1 cellular context compared by ENCODE assay signal in genomic region chr1:66711420-66711819, GRCh38.
TF ChIP-seq lines count a peak whose summit lies in the region.

No MANE protein-coding gene starts in this region.

TF ChIP-seq in K562, 482 proteins besides CTCF, POLR2A, EP300 and RAD21 (continued from another document):
- TF ChIP-seq GTF3C2 (IDR thresholded peaks at IDR 0.05; ENCODE audit: borderline replicate concordance, extremely low read depth, insufficient read length) (no peak), NFE2 (IDR thresholded peaks at IDR 0.05; ENCODE audit: low read depth) (no peak), ARID3B (CRISPR knock-in tag; IDR thresholded peaks at IDR 0.05; ENCODE audit: borderline replicate concordance) (no peak), MTA2 (IDR thresholded peaks at IDR 0.05; ENCODE audit: low read depth) (no peak), PHF20 (IDR thresholded peaks at IDR 0.05; ENCODE audit: partially characterized antibody) (no peak), SNAPC5 (CRISPR knock-in tag; IDR thresholded peaks at IDR 0.05) (no peak), MYC (IDR thresholded peaks at IDR 0.05; ENCODE audit: low read depth, low read length) (no peak), MYC (CRISPR knock-in tag; IDR thresholded peaks at IDR 0.05; ENCODE audit: borderline replicate concordance, low read depth) (no peak), SMARCC2 (IDR thresholded peaks at IDR 0.05; ENCODE audit: low read depth) (no peak), NFATC3 (IDR thresholded peaks at IDR 0.05) (no peak), PYGO2 (tag; IDR thresholded peaks at IDR 0.05) (no peak), MCM2 (IDR thresholded peaks at IDR 0.05; ENCODE audit: low read depth) (no peak), IRF1 (CRISPR knock-in tag; IDR thresholded peaks at IDR 0.05; ENCODE audit: borderline replicate concordance) (no peak), MBD2 (IDR thresholded peaks at IDR 0.05; ENCODE audit: borderline replicate concordance, low read depth) (no peak), GABPB1 (CRISPR knock-in tag; IDR thresholded peaks at IDR 0.05) (no peak)
- TF ChIP-seq, protein P1, sequence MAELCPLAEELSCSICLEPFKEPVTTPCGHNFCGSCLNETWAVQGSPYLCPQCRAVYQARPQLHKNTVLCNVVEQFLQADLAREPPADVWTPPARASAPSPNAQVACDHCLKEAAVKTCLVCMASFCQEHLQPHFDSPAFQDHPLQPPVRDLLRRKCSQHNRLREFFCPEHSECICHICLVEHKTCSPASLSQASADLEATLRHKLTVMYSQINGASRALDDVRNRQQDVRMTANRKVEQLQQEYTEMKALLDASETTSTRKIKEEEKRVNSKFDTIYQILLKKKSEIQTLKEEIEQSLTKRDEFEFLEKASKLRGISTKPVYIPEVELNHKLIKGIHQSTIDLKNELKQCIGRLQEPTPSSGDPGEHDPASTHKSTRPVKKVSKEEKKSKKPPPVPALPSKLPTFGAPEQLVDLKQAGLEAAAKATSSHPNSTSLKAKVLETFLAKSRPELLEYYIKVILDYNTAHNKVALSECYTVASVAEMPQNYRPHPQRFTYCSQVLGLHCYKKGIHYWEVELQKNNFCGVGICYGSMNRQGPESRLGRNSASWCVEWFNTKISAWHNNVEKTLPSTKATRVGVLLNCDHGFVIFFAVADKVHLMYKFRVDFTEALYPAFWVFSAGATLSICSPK (IDR thresholded peaks at IDR 0.05; ENCODE audit: borderline replicate concordance): no peak
- TF ChIP-seq, protein P2, sequence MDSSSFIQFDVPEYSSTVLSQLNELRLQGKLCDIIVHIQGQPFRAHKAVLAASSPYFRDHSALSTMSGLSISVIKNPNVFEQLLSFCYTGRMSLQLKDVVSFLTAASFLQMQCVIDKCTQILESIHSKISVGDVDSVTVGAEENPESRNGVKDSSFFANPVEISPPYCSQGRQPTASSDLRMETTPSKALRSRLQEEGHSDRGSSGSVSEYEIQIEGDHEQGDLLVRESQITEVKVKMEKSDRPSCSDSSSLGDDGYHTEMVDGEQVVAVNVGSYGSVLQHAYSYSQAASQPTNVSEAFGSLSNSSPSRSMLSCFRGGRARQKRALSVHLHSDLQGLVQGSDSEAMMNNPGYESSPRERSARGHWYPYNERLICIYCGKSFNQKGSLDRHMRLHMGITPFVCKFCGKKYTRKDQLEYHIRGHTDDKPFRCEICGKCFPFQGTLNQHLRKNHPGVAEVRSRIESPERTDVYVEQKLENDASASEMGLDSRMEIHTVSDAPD (CRISPR knock-in tag; IDR thresholded peaks at IDR 0.05): no peak
